ENCODE assay signal across 11 cellular contexts in genomic region chr14:77590845-77591506, GRCh38. TPM values are rescaled to one million over a fixed set of nuclear protein-coding genes. Genes with fewer than 3 reads are reported as not detected.
A peak's percentile ranks its signal among the peaks of the same experiment; 100 is the strongest.
DNase-seq lines count a peak whose midpoint lies in the region; ATAC-seq and TF ChIP-seq lines count a peak whose summit lies in the region.
"Had no signal": no experiment of that assay in that cellular context is flagged by ENCODE, and none has a peak within 500 bp of the region (broad histone marks: within the 10 kb centered on the region; RNA-seq: fewer than 3 reads in every experiment).

No MANE protein-coding gene starts in this region.

- TF ChIP-seq CTCF in PC-3 (conservative IDR thresholded peaks at IDR 0.05; ENCODE audit: low read depth, low read length) (no peak), esophagus squamous epithelium (IDR thresholded peaks at IDR 0.05) (no peak), upper lobe of left lung (IDR thresholded peaks at IDR 0.05) (no peak)

- BruUV-seq in PC-3 (replicated peaks; lab: Mats Ljungman, UMichigan), result no TSS peak

- H3K9ac ChIP-seq in PC-3 (ENCODE audit: low read length), result no peak overlapping the region

- no peaks in the 10 kb centered on the region for H3K27me3 Mint-ChIP-seq in activated naive CD4-positive, alpha-beta T cell treated with anti-CD3 and anti-CD28 coated beads, Interleukin-2, amount 10 ng/mL, durations not matched to agents 7 days and 5 days
- H3K27me3 Mint-ChIP-seq: brain had no signal

- no peak for TF ChIP-seq EP300 in upper lobe of left lung (IDR thresholded peaks at IDR 0.05)

- POLR2A ChIA-PET in PC-3 (lab: Charles Lee; ENCODE audit: unreplicated experiment), result no interaction called here

- H3K27ac ChIP-seq in PC-3 (ENCODE audit: low read length) (no peak overlapping the region; the same call in 1 of the 2 replicates), esophagus squamous epithelium (peak overlapping the region; percentile 53 to 76 (median 70)), upper lobe of left lung (peak overlapping the region in 3 of 4 donors; percentile 13 to 66 (median 22))

- 0 out of 2 replicates have a peak, but pooled peaks cover 4% of the 10 kb centered on the region for H4K20me1 ChIP-seq in PC-3 (ENCODE audit: low read length)

- intact Hi-C loops in PC-3 (cut with micrococcal nuclease) (no loop called here), esophagus squamous epithelium (cut with DNase I) (no loop called here)

- 29 to 31% methylated on average over 6 of the region's 6 CpGs for WGBS in esophagus squamous epithelium, 2 donors
- 56 to 57% methylated on average over 6 of the region's 6 CpGs for WGBS in upper lobe of left lung, 2 donors

- H3K4me3 ChIP-seq in PC-3 (ENCODE audit: low read length) (no peak overlapping the region), esophagus squamous epithelium (peak overlapping the region in 3 of 4 donors; percentile 5 to 44 (median 15)), upper lobe of left lung (peak overlapping the region in 1 of 4 donors; percentile 27)

- CTCF ChIA-PET in activated naive CD4-positive, alpha-beta T cell treated with anti-CD3 and anti-CD28 coated beads, Interleukin-2, amount 10 ng/mL, durations not matched to agents 7 days and 5 days (lab: Charles Lee), result no interaction called here
- CTCF ChIA-PET in PC-3 (lab: Charles Lee), result no interaction called here

- H3K4me1 ChIP-seq in PC-3 (ENCODE audit: insufficient read depth, low read length) (peaks cover 31% of the 10 kb centered on the region), esophagus squamous epithelium (peaks cover 0 to 70% (median 26%) of the 10 kb centered on the region in 3 donors), upper lobe of left lung (peaks cover 24 to 54% (median 38%) of the 10 kb centered on the region in 4 donors)

- H3K9me3 Mint-ChIP-seq in activated naive CD4-positive, alpha-beta T cell treated with anti-CD3 and anti-CD28 coated beads, Interleukin-2, amount 10 ng/mL, durations not matched to agents 7 days and 5 days, result no peaks in the 10 kb centered on the region

- peaks cover 60% of the 10 kb centered on the region for H3K79me2 ChIP-seq in PC-3 (ENCODE audit: low read length)

- peaks cover 78% of the 10 kb centered on the region for H3K4me1 Mint-ChIP-seq in activated naive CD4-positive, alpha-beta T cell treated with anti-CD3 and anti-CD28 coated beads, Interleukin-2, amount 10 ng/mL, durations not matched to agents 7 days and 5 days

- H3K27me3 ChIP-seq in PC-3 (ENCODE audit: low read length) (no peaks in the 10 kb centered on the region), esophagus squamous epithelium (no peaks in the 10 kb centered on the region), upper lobe of left lung (no peaks in the 10 kb centered on the region)
- H3K27me3 ChIP-seq: heart left ventricle had no signal

- H3K27ac Mint-ChIP-seq in activated naive CD4-positive, alpha-beta T cell treated with anti-CD3 and anti-CD28 coated beads, Interleukin-2, amount 10 ng/mL, durations not matched to agents 7 days and 5 days, result peak overlapping the region; percentile 83

- no peak for DNase-seq in activated naive CD4-positive, alpha-beta T cell treated with anti-CD3 and anti-CD28 coated beads, Interleukin-2, amount 10 ng/mL, durations not matched to agents 7 days and 5 days
- DNase-seq in activated naive CD4-positive, alpha-beta T cell treated with anti-CD3 and anti-CD28 coated beads, Interleukin-2, amount 50 U/mL, for 16 hours, result no peak
- DNase-seq in PC-3 (peak; percentile 82), esophagus squamous epithelium (lab: John Stamatoyannopoulos, UW) (no peak), upper lobe of left lung (no peak), NCI-H510A treated with DMSO at 0.1 percent for 48 hours (lab: John Stamatoyannopoulos, UW) (no peak), foreskin melanocyte (no peak)
- DNase-seq: COR-L47, heart left ventricle had no signal

- TF ChIP-seq POLR2A in esophagus squamous epithelium (IDR thresholded peaks at IDR 0.05) (no peak), upper lobe of left lung (IDR thresholded peaks at IDR 0.05) (no peak)

- no peaks in the 10 kb centered on the region for H3F3A ChIP-seq in PC-3 (ENCODE audit: low read length, unreplicated experiment)

- H3K4me2 ChIP-seq in PC-3 (ENCODE audit: low read length), result peak overlapping the region; percentile 44

- ATAC-seq in PC-3 (peak; percentile 21), upper lobe of left lung (ENCODE audit: low FRiP score in 2 of 2) (no peak), GM18511 (IDR thresholded peaks at IDR 0.05; ENCODE audit: unreplicated experiment) (no peak)
- ATAC-seq: heart left ventricle had no signal

- H3K36me3 Mint-ChIP-seq in activated naive CD4-positive, alpha-beta T cell treated with anti-CD3 and anti-CD28 coated beads, Interleukin-2, amount 10 ng/mL, durations not matched to agents 7 days and 5 days, result peaks cover 60% of the 10 kb centered on the region

- H3K4me3 Mint-ChIP-seq in activated naive CD4-positive, alpha-beta T cell treated with anti-CD3 and anti-CD28 coated beads, Interleukin-2, amount 10 ng/mL, durations not matched to agents 7 days and 5 days, result no peak overlapping the region
- H3K4me3 Mint-ChIP-seq: brain had no signal

- H3K9me3 ChIP-seq in PC-3 (ENCODE audit: low read length) (no peaks in the 10 kb centered on the region), esophagus squamous epithelium (no peaks in the 10 kb centered on the region), upper lobe of left lung (no peaks in the 10 kb centered on the region)
- H3K9me3 ChIP-seq: heart left ventricle had no signal

- H3K36me3 ChIP-seq in PC-3 (ENCODE audit: low read depth, low read length), result peaks cover 40% of the 10 kb centered on the region; the same call in 1 of the 2 replicates
- peaks cover 0 to 29% (median 0%) of the 10 kb centered on the region in 3 donors for H3K36me3 ChIP-seq in esophagus squamous epithelium
- H3K36me3 ChIP-seq in upper lobe of left lung, result peaks cover 6 to 13% (median 9%) of the 10 kb centered on the region in 4 donors

- no peak overlapping the region for H2AFZ ChIP-seq in PC-3 (ENCODE audit: low read length)

- H3K9me2 ChIP-seq in PC-3 (replicated peaks; ENCODE audit: low read length), result no peaks in the 10 kb centered on the region

RNA-seq across cellular contexts. Expression of gene SPTLC2, which starts 25.5 kb away (rescaled TPM):
- total RNA-seq in PC-3 (2014; rRNA removed) (25.6 and 27.6 TPM in 2 replicates), esophagus squamous epithelium (10 to 100 TPM; 35.1 to 50.5 (median 39.9) TPM), upper lobe of left lung (10 to 100 TPM; 28.0 to 72.3 (median 37.7) TPM)
